15 cellular contexts compared by ENCODE assay signal in the genomic region with DNA sequence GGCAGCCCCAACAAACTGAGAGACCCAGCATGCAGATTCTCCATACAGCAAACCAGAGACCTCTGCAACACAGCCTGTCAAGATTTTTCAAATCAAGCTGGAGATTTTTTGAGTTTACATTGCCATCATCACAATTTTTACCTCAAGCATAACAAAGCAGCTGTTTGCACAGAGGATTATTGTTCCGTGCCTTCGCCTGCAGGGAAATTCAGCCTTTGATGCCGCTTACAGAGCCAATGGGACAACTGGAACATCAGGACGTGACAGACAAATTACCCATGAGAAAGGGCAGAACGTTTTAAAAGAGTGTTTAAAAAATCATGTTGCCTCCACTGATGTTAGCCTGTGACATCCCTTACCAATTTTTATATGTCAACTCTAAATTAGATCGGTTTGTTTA.
DNase-seq lines count a peak whose midpoint lies in the region.
"Had no signal": no experiment of that assay in that cellular context is flagged by ENCODE, and none has a peak within 500 bp of the region (broad histone marks: within the 10 kb centered on the region; RNA-seq: fewer than 3 reads in every experiment).

No MANE protein-coding gene starts in this region.

- H3K79me2 ChIP-seq in GM23248 (ENCODE audit: insufficient read depth): no peaks in the 10 kb centered on the region

- WGBS in GM23248 (ENCODE audit: low coverage in 1 of 2, low lambda C conversion rate in 2 of 2, missing lambda C conversion rate in 2 of 2), 2 experiments: 73 to 74% methylated on average over 6 of the region's 6 CpGs

- H3K4me3 ChIP-seq in SJCRH30: no peak overlapping the region
- H3K4me3 ChIP-seq in GM23248: no peak overlapping the region

- DNase-seq in COLO668 (lab: John Stamatoyannopoulos, UW; ENCODE audit: unreplicated experiment): peak; percentile 13
- DNase-seq in DMS53 treated with DMSO at 0.1 percent for 48 hours (lab: John Stamatoyannopoulos, UW; ENCODE audit: unreplicated experiment): peak; percentile 6
- DNase-seq in NCI-H526 (lab: John Stamatoyannopoulos, UW): peak; percentile 64 to 79
- peak; percentile 12 to 59 for DNase-seq in SJCRH30
- DNase-seq in kidney tubule cell (ENCODE audit: low spot score): no peak
- no peak for DNase-seq in GM23248
- DNase-seq in SHP77 (lab: John Stamatoyannopoulos, UW): no peak
- DNase-seq in T-helper 9 cell: no peak
- DNase-seq: ACHN; C1 segment of cervical spinal cord; CD4-positive, alpha-beta T cell; COR-L47; DMS153; GF-D8; IMR-90 had no signal

- H3K27ac ChIP-seq in SJCRH30 (no peak overlapping the region), GM23248 (no peak overlapping the region)

- H4K20me1 ChIP-seq in GM23248 (ENCODE audit: insufficient read depth): no peaks in the 10 kb centered on the region

- no peak overlapping the region for H3K9ac ChIP-seq in GM23248

- in situ Hi-C loops in GM23248 (cut with MboI): no loop called here

- no peak overlapping the region for H2AFZ ChIP-seq in GM23248

- H3F3A ChIP-seq in GM23248 (ENCODE audit: insufficient read depth): no peaks in the 10 kb centered on the region

- no peaks in the 10 kb centered on the region for H3K9me3 ChIP-seq in SJCRH30 (replicated peaks)
- H3K9me3 ChIP-seq in GM23248 (ENCODE audit: low read depth): no peaks in the 10 kb centered on the region

- no peak overlapping the region for H3K4me2 ChIP-seq in GM23248 (ENCODE audit: unreplicated experiment)

- H3K9me2 ChIP-seq in GM23248 (ENCODE audit: insufficient read depth): no peaks in the 10 kb centered on the region

- H3K36me3 ChIP-seq in SJCRH30: no peaks in the 10 kb centered on the region
- no peaks in the 10 kb centered on the region for H3K36me3 ChIP-seq in GM23248 (ENCODE audit: low read depth)

- H3K4me1 ChIP-seq in SJCRH30 (peaks cover 3% of the 10 kb centered on the region; the same call in 1 of the 2 replicates), GM23248 (ENCODE audit: insufficient read depth) (no peaks in the 10 kb centered on the region)

- H3K27me3 ChIP-seq in SJCRH30: no peaks in the 10 kb centered on the region
- H3K27me3 ChIP-seq in GM23248 (replicated peaks; ENCODE audit: insufficient read depth): no peaks in the 10 kb centered on the region

Comparison
In these comparisons a context has a peak if more than half of its experiments do, and no peak if none do; other contexts are left out.
1. DNase-seq: peak in COLO668 (single experiment), DMS53 treated with DMSO at 0.1 percent for 48 hours (single experiment), NCI-H526 (2 of 2) and SJCRH30 (2 of 2); none in kidney tubule cell (single experiment), GM23248 (single experiment), SHP77 (0 of 2) and T-helper 9 cell (single experiment).